8 cellular contexts compared by ENCODE assay signal in genomic region chr3:194682651-194683310, GRCh38. TPM values are rescaled to one million over a fixed set of nuclear protein-coding genes. Genes with fewer than 3 reads are reported as not detected.
A peak's percentile ranks its signal among the peaks of the same experiment; 100 is the strongest.
DNase-seq lines count a peak whose midpoint lies in the region; ATAC-seq, FAIRE-seq and TF ChIP-seq lines count a peak whose summit lies in the region.

No MANE protein-coding gene starts in this region.

- H3K4me1 Mint-ChIP-seq in GM23338 = peaks cover 12% of the 10 kb centered on the region

- H3K4me3 Mint-ChIP-seq in GM23338 = no peak overlapping the region; the same call in 2 of the 3 replicates

- intact Hi-C loops in pancreas (cut with DNase I) = loop anchor here in 2 of 3 donors (2.0 to 5.0 kb wide), 2 partner anchors 422 to 575 kb away; no protein-coding TSS in a partner anchor

- H3K36me3 ChIP-seq in GM23338 (ENCODE audit: insufficient read depth) = no peaks in the 10 kb centered on the region
- no peaks in the 10 kb centered on the region for H3K36me3 ChIP-seq in pancreas

- H3K36me3 Mint-ChIP-seq in GM23338 (ENCODE audit: low read depth) = no peaks in the 10 kb centered on the region

- no peak overlapping the region for H2AFZ ChIP-seq in GM23338

- H3K27ac Mint-ChIP-seq in GM23338 = no peak overlapping the region

- no peaks in the 10 kb centered on the region for H3K9me3 ChIP-seq in pancreas

- no peaks in the 10 kb centered on the region for H3K9me3 Mint-ChIP-seq in GM23338

- FAIRE-seq in frontal cortex (lab: Jason Lieb, UNC) (no peak), pancreas (lab: Jason Lieb, UNC) (no peak)

- ATAC-seq in GM23338 = peak; percentile 17
- peak; percentile 78 to 90 (median 90) for ATAC-seq in pancreas

- H3K4me1 ChIP-seq in GM23338 (ENCODE audit: insufficient read depth) (no peaks in the 10 kb centered on the region; the same call in 1 of the 2 replicates), pancreas (peaks cover 8 to 10% (median 10%) of the 10 kb centered on the region in 3 donors)

- no peaks in the 10 kb centered on the region for H3K79me2 ChIP-seq in GM23338 (replicated peaks; ENCODE audit: insufficient read depth)

- H3F3A ChIP-seq in GM23338 (replicated peaks; ENCODE audit: low read depth) = no peaks in the 10 kb centered on the region; the same call in 1 of the 2 replicates

- TF ChIP-seq POLR2A in NB4 (IDR thresholded peaks at IDR 0.05; ENCODE audit: extremely low read depth, insufficient read length) = no peak

- no peak overlapping the region for H3K27ac ChIP-seq in GM23338 (ENCODE audit: low read depth)
- no peak overlapping the region for H3K27ac ChIP-seq in pancreas

- H3K27me3 ChIP-seq in GM23338 (ENCODE audit: insufficient read depth) = peaks cover 43% of the 10 kb centered on the region
- peaks cover 0 to 17% (median 0%) of the 10 kb centered on the region in 4 donors for H3K27me3 ChIP-seq in pancreas

- peaks cover 29% of the 10 kb centered on the region for H3K27me3 Mint-ChIP-seq in GM23338 (ENCODE audit: insufficient read depth, low read depth, poor library complexity)

- no peaks in the 10 kb centered on the region; the same call in 1 of the 2 replicates for H4K20me1 ChIP-seq in GM23338 (replicated peaks; ENCODE audit: insufficient read depth)

- TF ChIP-seq CTCF in GM23338 (conservative IDR thresholded peaks at IDR 0.05; ENCODE audit: low read depth in 2 of 2) (peak; percentile 85 to 93), NB4 (IDR thresholded peaks at IDR 0.05; ENCODE audit: low read depth, low read length) (peak; percentile 75), pancreas (IDR thresholded peaks at IDR 0.05) (peak; percentile 57 to 76 (median 70))

- no peaks in the 10 kb centered on the region for H3K9me2 ChIP-seq in GM23338 (ENCODE audit: insufficient read depth)

- H3K4me2 ChIP-seq in GM23338 = no peak overlapping the region

- DNase-seq in DMS114 treated with DMSO at 0.1 percent for 48 hours (lab: John Stamatoyannopoulos, UW; ENCODE audit: unreplicated experiment) = peak; percentile 71
- DNase-seq in GM23338 (ENCODE audit: low spot score) = peak; percentile 90
- DNase-seq in NB4 (ENCODE audit: low read depth) = peak; percentile 90
- DNase-seq in SIG-M5 (lab: John Stamatoyannopoulos, UW) = peak; percentile 33
- DNase-seq in activated naive CD4-positive, alpha-beta T cell (lab: John Stamatoyannopoulos, UW) = peak; percentile 5 to 30 (median 20)
- peak; percentile 74 to 78 for DNase-seq in frontal cortex (ENCODE audit: low spot score in 2 of 2)
- peak; percentile 61 to 85 (median 68) for DNase-seq in pancreas
- DNase-seq in ureter (ENCODE audit: low spot score) = peak; percentile 88

- 33 to 43% methylated on average over 15 of the region's 15 CpGs for WGBS in pancreas, 2 donors

- no peak overlapping the region for H3K4me3 ChIP-seq in GM23338
- no peak overlapping the region for H3K4me3 ChIP-seq in NB4 (ENCODE audit: low read depth, low read length)
- H3K4me3 ChIP-seq in pancreas = no peak overlapping the region

TF ChIP-seq in GM23338, 12 proteins besides CTCF, POLR2A, EP300 and RAD21 (continues in another document):
- TF ChIP-seq EZH2phosphoT487 (IDR thresholded peaks at IDR 0.05; ENCODE audit: unreplicated experiment) = no peak
- no peak for TF ChIP-seq REST (IDR thresholded peaks at IDR 0.05; ENCODE audit: unreplicated experiment)
- no peak for TF ChIP-seq ZNF462 (CRISPR knock-in tag; IDR thresholded peaks at IDR 0.05)

RNA-seq across cellular contexts. Expression of gene FAM43A, which starts 2.9 kb away (rescaled TPM):
- 3.3 and 6.4 TPM in 2 replicates for total RNA-seq in GM23338 (2014; rRNA removed; shearing (Covaris generic))
- polyA plus RNA-seq in GM23338 (2016; fragmentation: Nextera tagmentation; extraction: Ambion mirVana) (2.4 and 2.5 TPM in 2 replicates), pancreas (1 to 10 TPM; 1.9 to 2.0 TPM)
- total RNA-seq in frontal cortex (4.5 TPM), pancreas (1 to 10 TPM; 1.2 to 2.8 (median 1.5) TPM), ureter (5.2 TPM)

RNA-seq across cellular contexts. Expression of gene LSG1, which starts 10.8 kb away (rescaled TPM):
- total RNA-seq in GM23338 (2014; rRNA removed; shearing (Covaris generic)) = 44.5 and 57.1 TPM in 2 replicates
- polyA plus RNA-seq in GM23338 (2016; fragmentation: Nextera tagmentation; extraction: Ambion mirVana) (43.0 and 49.2 TPM in 2 replicates), pancreas (10 to 100 TPM; 11.5 to 47.1 TPM)
- total RNA-seq in frontal cortex (35.9 TPM), pancreas (10 to 100 TPM; 11.3 to 14.6 (median 13.8) TPM), ureter (64.5 TPM)

RNA-seq across cellular contexts. Expression of gene TMEM44, which starts 49.6 kb away (rescaled TPM):
- total RNA-seq in GM23338 (2014; rRNA removed; shearing (Covaris generic)) = 10.5 and 11.3 TPM in 2 replicates
- polyA plus RNA-seq in GM23338 (2016; fragmentation: Nextera tagmentation; extraction: Ambion mirVana) (9.4 and 10.0 TPM in 2 replicates), pancreas (10 to 100 TPM in 1 of 2 donors, 1 to 10 TPM in 1; 7.4 to 17.8 TPM)
- total RNA-seq in frontal cortex (31.8 TPM), pancreas (10 to 100 TPM in 1 of 6 donors, 1 to 10 TPM in 5; 1.7 to 11.4 (median 2.8) TPM), ureter (19.9 TPM)

Comparison
In these comparisons a context has a peak if more than half of its experiments do, and no peak if none do; other contexts are left out.
1. DNase-seq: peak in every context shown above with its lines; median percentile 90 in GM23338; 90 in NB4; 88 in ureter; 76 in frontal cortex; 71 in DMS114 treated with DMSO at 0.1 percent for 48 hours; 68 in pancreas; 33 in SIG-M5; 20 in activated naive CD4-positive, alpha-beta T cell.